ENCODE assay signal across 11 cellular contexts in genomic region chr5:177483994-177484901, GRCh38. TPM values are rescaled to one million over a fixed set of nuclear protein-coding genes. Genes with fewer than 3 reads are reported as not detected.
DNase-seq lines count a peak whose midpoint lies in the region; ATAC-seq and TF ChIP-seq lines count a peak whose summit lies in the region.
"Had no signal": no experiment of that assay in that cellular context is flagged by ENCODE, and none has a peak within 500 bp of the region (broad histone marks: within the 10 kb centered on the region; RNA-seq: fewer than 3 reads in every experiment).

No MANE protein-coding gene starts in this region.

- peak overlapping the region; percentile 10 for H3K4me3 Mint-ChIP-seq in nephron progenitor cell
- H3K4me3 Mint-ChIP-seq in activated CD4-positive, alpha-beta T cell treated with anti-CD3 and anti-CD28 coated beads for 36 hours: no peak overlapping the region
- H3K4me3 Mint-ChIP-seq: naive thymus-derived CD4-positive, alpha-beta T cell had no signal

- H3K27ac Mint-ChIP-seq in nephron progenitor cell: peak overlapping the region; percentile 94
- no peak overlapping the region for H3K27ac Mint-ChIP-seq in activated CD4-positive, alpha-beta T cell treated with anti-CD3 and anti-CD28 coated beads for 36 hours

- no peaks in the 10 kb centered on the region for H3K27me3 ChIP-seq in tibial nerve
- H3K27me3 ChIP-seq: BLaER1 treated with 17β-estradiol and CSF1 and Interleukin-3, amounts not matched to agents 10 nM and 100 nM; esophagus squamous epithelium had no signal

- POLR2A ChIA-PET in activated CD4-positive, alpha-beta T cell treated with anti-CD3 and anti-CD28 coated beads for 36 hours (lab: Charles Lee): no interaction called here

- peak; percentile 1 for ATAC-seq in SK-N-SH treated with all-trans-retinoic acid at 6 μM for 48 hours
- ATAC-seq in activated CD4-positive, alpha-beta T cell treated with anti-CD3 and anti-CD28 coated beads for 36 hours: no peak
- ATAC-seq: naive thymus-derived CD4-positive, alpha-beta T cell had no signal

- CTCF ChIA-PET in activated CD4-positive, alpha-beta T cell treated with anti-CD3 and anti-CD28 coated beads for 36 hours (lab: Charles Lee): no interaction called here

- no peaks in the 10 kb centered on the region for H3K27me3 Mint-ChIP-seq in nephron progenitor cell (ENCODE audit: low read depth, poor library complexity)
- H3K27me3 Mint-ChIP-seq in activated CD4-positive, alpha-beta T cell treated with anti-CD3 and anti-CD28 coated beads for 36 hours: no peaks in the 10 kb centered on the region
- H3K27me3 Mint-ChIP-seq: naive thymus-derived CD4-positive, alpha-beta T cell had no signal

- no peaks in the 10 kb centered on the region for H3K9me3 ChIP-seq in tibial nerve
- H3K9me3 ChIP-seq: BLaER1 treated with 17β-estradiol and CSF1 and Interleukin-3, amounts not matched to agents 10 nM and 100 nM; esophagus squamous epithelium had no signal

- WGBS in tibial nerve, 2 donors: 78 to 81% methylated on average over 14 to 22 of the region's 22 CpGs

- peaks cover 0 to 45% (median 5%) of the 10 kb centered on the region in 4 donors for H3K4me1 ChIP-seq in tibial nerve

- H3K4me3 ChIP-seq in tibial nerve: no peak overlapping the region
- H3K4me3 ChIP-seq: BLaER1 treated with 17β-estradiol and CSF1 and Interleukin-3, amounts not matched to agents 10 nM and 100 nM; esophagus squamous epithelium had no signal

- TF ChIP-seq POLR2A in tibial nerve (IDR thresholded peaks at IDR 0.05): no peak

- H3K36me3 Mint-ChIP-seq in nephron progenitor cell (ENCODE audit: low read depth): peaks cover 45% of the 10 kb centered on the region
- H3K36me3 Mint-ChIP-seq in activated CD4-positive, alpha-beta T cell treated with anti-CD3 and anti-CD28 coated beads for 36 hours (ENCODE audit: low read depth): peaks cover 15% of the 10 kb centered on the region

- TF ChIP-seq EP300 in tibial nerve (IDR thresholded peaks at IDR 0.05): no peak

- no peaks in the 10 kb centered on the region for H3K9me3 Mint-ChIP-seq in nephron progenitor cell
- no peaks in the 10 kb centered on the region for H3K9me3 Mint-ChIP-seq in activated CD4-positive, alpha-beta T cell treated with anti-CD3 and anti-CD28 coated beads for 36 hours (ENCODE audit: low read depth)
- H3K9me3 Mint-ChIP-seq: naive thymus-derived CD4-positive, alpha-beta T cell had no signal

- no peak for TF ChIP-seq CTCF in nephron progenitor cell (IDR thresholded peaks at IDR 0.05)
- TF ChIP-seq CTCF in tibial nerve (IDR thresholded peaks at IDR 0.05): no peak

- H3K4me1 Mint-ChIP-seq in nephron progenitor cell: peaks cover 40% of the 10 kb centered on the region
- H3K4me1 Mint-ChIP-seq in activated CD4-positive, alpha-beta T cell treated with anti-CD3 and anti-CD28 coated beads for 36 hours: peaks cover 8% of the 10 kb centered on the region

- intact Hi-C loops in activated CD4-positive, alpha-beta T cell treated with anti-CD3 and anti-CD28 coated beads for 36 hours (cut with DNase I, micrococcal nuclease): no loop called here

- peak; percentile 45 for DNase-seq in EH (ENCODE audit: low read depth)
- DNase-seq in nephron progenitor cell: no peak
- no peak for DNase-seq in tibial nerve (ENCODE audit: low spot score in 2 of 2)
- DNase-seq in stimulated activated naive CD4-positive, alpha-beta T cell (lab: John Stamatoyannopoulos, UW): no peak
- DNase-seq in activated CD4-positive, alpha-beta T cell treated with anti-CD3 and anti-CD28 coated beads for 36 hours: no peak
- DNase-seq: esophagus squamous epithelium; naive thymus-derived CD4-positive, alpha-beta T cell; NCI-H1694 treated with DMSO at 0.1 percent for 48 hours; T-helper 9 cell had no signal

- H3K27ac ChIP-seq in tibial nerve: peak overlapping the region in 2 of 4 donors; percentile 8 to 10

- peaks cover 0 to 77% (median 0%) of the 10 kb centered on the region in 3 donors for H3K36me3 ChIP-seq in tibial nerve

TF ChIP-seq in SK-N-SH treated with all-trans-retinoic acid at 6 μM for 48 hours, 23 proteins besides CTCF, POLR2A, EP300 and RAD21:
- TF ChIP-seq ESRRG (CRISPR knock-in tag; IDR thresholded peaks at IDR 0.05) (no peak), ZFP3 (CRISPR knock-in tag; IDR thresholded peaks at IDR 0.05) (no peak), CSRNP3 (CRISPR knock-in tag; IDR thresholded peaks at IDR 0.05) (no peak), TSHZ2 (CRISPR knock-in tag; IDR thresholded peaks at IDR 0.05) (no peak), ARNTL (CRISPR knock-in tag; IDR thresholded peaks at IDR 0.05; ENCODE audit: borderline replicate concordance, low read depth) (no peak), TOX (CRISPR knock-in tag; IDR thresholded peaks at IDR 0.05; ENCODE audit: borderline replicate concordance) (no peak), GLIS3 (CRISPR knock-in tag; IDR thresholded peaks at IDR 0.05) (no peak), ZC3H10 (CRISPR knock-in tag; IDR thresholded peaks at IDR 0.05) (no peak)

RNA-seq across cellular contexts. Expression of gene DBN1, which starts 10.8 kb away (rescaled TPM):
- 100 to 1,000 TPM in 3 of 4 donors, 10 to 100 TPM in 1; 89.8 to 139 (median 111) TPM for total RNA-seq in tibial nerve
- total RNA-seq in activated CD4-positive, alpha-beta T cell treated with anti-CD3 and anti-CD28 coated beads for 36 hours: 10 to 100 TPM; 29.5 to 41.2 TPM

RNA-seq across cellular contexts. Expression of gene PDLIM7, which starts 13.2 kb away (rescaled TPM):
- 100 to 1,000 TPM in 1 of 4 donors, 10 to 100 TPM in 3; 78.0 to 138 (median 89.9) TPM for total RNA-seq in tibial nerve
- 10 to 100 TPM; 41.9 to 50.2 TPM for total RNA-seq in activated CD4-positive, alpha-beta T cell treated with anti-CD3 and anti-CD28 coated beads for 36 hours

RNA-seq across cellular contexts. Expression of gene DOK3, which starts 25.4 kb away (rescaled TPM):
- total RNA-seq in tibial nerve: 10 to 100 TPM in 3 of 4 donors, 1 to 10 TPM in 1; 7.8 to 20.1 (median 11.5) TPM
- total RNA-seq in activated CD4-positive, alpha-beta T cell treated with anti-CD3 and anti-CD28 coated beads for 36 hours: 1 to 10 TPM; 4.2 to 4.8 TPM

RNA-seq across cellular contexts. Expression of gene DDX41, which starts 32.5 kb away (rescaled TPM):
- total RNA-seq in tibial nerve: 100 to 1,000 TPM in 2 of 4 donors, 10 to 100 TPM in 2; 85.3 to 139 (median 105) TPM
- total RNA-seq in activated CD4-positive, alpha-beta T cell treated with anti-CD3 and anti-CD28 coated beads for 36 hours: 100 to 1,000 TPM; 192 to 197 TPM

RNA-seq across cellular contexts. Expression of gene PRR7, which starts 37.6 kb away (rescaled TPM):
- 10 to 100 TPM in 1 of 4 donors, 1 to 10 TPM in 3; 5.1 to 11.2 (median 7.5) TPM for total RNA-seq in tibial nerve
- 10 to 100 TPM; 12.3 to 13.0 TPM for total RNA-seq in activated CD4-positive, alpha-beta T cell treated with anti-CD3 and anti-CD28 coated beads for 36 hours
